In the genomic region with DNA sequence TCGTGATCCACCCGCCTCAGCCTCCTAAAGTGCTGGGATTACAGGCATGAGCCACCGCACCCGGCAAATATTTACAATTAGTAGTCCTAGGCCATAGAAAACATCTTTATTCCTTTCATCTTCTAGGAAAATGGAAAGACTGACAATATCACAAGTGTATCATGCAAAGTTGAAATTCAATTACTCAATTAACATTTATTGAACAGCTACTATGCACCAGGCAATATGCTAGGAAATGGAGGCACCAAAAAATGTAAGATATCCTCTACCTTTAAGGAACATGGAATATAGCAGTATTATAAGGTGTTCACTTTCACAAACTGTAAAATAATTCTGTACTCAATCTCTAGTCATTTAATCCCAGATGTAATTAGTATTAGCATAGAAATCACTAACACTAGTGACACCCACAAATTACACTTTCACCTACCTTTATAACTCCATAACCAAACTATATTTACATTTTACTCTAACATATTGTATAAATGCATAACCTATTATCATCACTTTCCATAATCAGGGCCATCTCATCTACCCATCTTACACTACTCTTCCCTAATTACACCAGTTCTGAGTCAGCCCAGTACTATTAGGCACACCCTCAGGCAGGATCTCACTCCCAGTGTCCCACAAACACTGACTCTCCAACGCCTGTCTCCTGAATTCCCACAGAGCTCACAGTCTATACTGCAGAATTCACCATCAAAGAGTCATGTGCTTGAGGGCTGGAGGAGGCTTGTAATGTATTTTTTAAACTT, we compare ENCODE assay signal across 12 cellular contexts. TPM values are rescaled to one million over a fixed set of nuclear protein-coding genes. Genes with fewer than 3 reads are reported as not detected.
DNase-seq lines count a peak whose midpoint lies in the region; ATAC-seq and TF ChIP-seq lines count a peak whose summit lies in the region.
"Had no signal": no experiment of that assay in that cellular context is flagged by ENCODE, and none has a peak within 500 bp of the region (broad histone marks: within the 10 kb centered on the region; RNA-seq: fewer than 3 reads in every experiment).

No MANE protein-coding gene starts in this region.

- H3K9me2 ChIP-seq in HCT116 (ENCODE audit: insufficient read depth) (no peaks in the 10 kb centered on the region), Karpas-422 (replicated peaks; ENCODE audit: insufficient read depth, low read length) (no peaks in the 10 kb centered on the region)

- TF ChIP-seq RAD21 in HCT116 (IDR thresholded peaks at IDR 0.05; ENCODE audit: low read depth), result no peak

- no peak overlapping the region for H3K9ac ChIP-seq in HCT116 (ENCODE audit: low read length)
- H3K9ac ChIP-seq in smooth muscle cell (ENCODE audit: low read depth), result no peak overlapping the region
- H3K9ac ChIP-seq in Karpas-422 (ENCODE audit: low read length), result no peak overlapping the region

- H2AFZ ChIP-seq in HCT116 (ENCODE audit: low read depth, low read length, poor library complexity, severe bottlenecking) (no peak overlapping the region), smooth muscle cell (ENCODE audit: low read depth) (no peak overlapping the region), Karpas-422 (ENCODE audit: low read length) (no peak overlapping the region)

- H3K27ac ChIP-seq in HCT116 (ENCODE audit: low read depth, low read length) (no peak overlapping the region), ascending aorta (peak overlapping the region; percentile 69 to 75), smooth muscle cell (ENCODE audit: low read depth) (peak overlapping the region; percentile 93), Karpas-422 (ENCODE audit: low read length) (no peak overlapping the region)

- H3K4me2 ChIP-seq in HCT116 (ENCODE audit: low read length) (peak overlapping the region; percentile 7; the same call in 1 of the 2 replicates), smooth muscle cell (peak overlapping the region; percentile 76), Karpas-422 (ENCODE audit: low read depth, low read length, poor library complexity, severe bottlenecking) (no peak overlapping the region)

- intact Hi-C loops in HCT116 (cut with micrococcal nuclease) (no loop called here), ascending aorta (cut with DNase I) (no loop called here), left ventricle myocardium superior (cut with micrococcal nuclease) (no loop called here)

- TF ChIP-seq POLR2A in HCT116 (IDR thresholded peaks at IDR 0.05; ENCODE audit: borderline replicate concordance, extremely low read depth, insufficient read depth, insufficient read length), result no peak

- peaks cover 93% of the 10 kb centered on the region for H3K79me2 ChIP-seq in HCT116 (ENCODE audit: insufficient read depth, low read length)
- peaks cover 100% of the 10 kb centered on the region for H3K79me2 ChIP-seq in smooth muscle cell (ENCODE audit: low read depth)
- H3K79me2 ChIP-seq in Karpas-422 (ENCODE audit: low read length), result no peaks in the 10 kb centered on the region

- TF ChIP-seq CTCF in HCT116 (IDR thresholded peaks at IDR 0.05 in 2 of 3, conservative IDR thresholded peaks at IDR 0.05 in 1 of 3; ENCODE audit: borderline replicate concordance in 1 of 3, insufficient read depth in 1 of 3, low read depth in 2 of 3, low read length in 2 of 3) (no peak), ascending aorta (IDR thresholded peaks at IDR 0.05) (no peak), smooth muscle cell (IDR thresholded peaks at IDR 0.05; ENCODE audit: borderline replicate concordance, insufficient read depth, poor library complexity, severe bottlenecking) (no peak)

- ATAC-seq in HCT116 (peak; percentile 60), left ventricle myocardium superior (peak; percentile 33), HG02798 (IDR thresholded peaks at IDR 0.05; ENCODE audit: poor library complexity, unreplicated experiment) (no peak), HG03520 (IDR thresholded peaks at IDR 0.05; ENCODE audit: unreplicated experiment) (no peak)
- ATAC-seq: left lobe of liver had no signal

- DNase-seq in HCT116 (ENCODE audit: low read depth, low spot score) (no peak), ascending aorta (ENCODE audit: low spot score in 2 of 2) (no peak), left ventricle myocardium superior (no peak), smooth muscle cell (lab: John Stamatoyannopoulos, UW; ENCODE audit: unreplicated experiment) (no peak), HAP-1 (ENCODE audit: low spot score in 2 of 2) (no peak), Karpas-422 (no peak)
- DNase-seq: activated CD4-positive, alpha-beta T cell treated with anti-CD3 and anti-CD28 coated beads, Interleukin-2, amount 50 U/mL, for 48 hours; MM.1S; NCI-H510A treated with DMSO at 0.1 percent for 48 hours had no signal

- H3K9me3 ChIP-seq in HCT116 (ENCODE audit: control insufficient read depth in 1 of 2, insufficient read depth in 1 of 2, low read depth in 1 of 2, low read length in 2 of 2), result no peaks in the 10 kb centered on the region
- H3K9me3 ChIP-seq in ascending aorta, result no peaks in the 10 kb centered on the region
- no peaks in the 10 kb centered on the region for H3K9me3 ChIP-seq in smooth muscle cell (replicated peaks; ENCODE audit: low read depth)
- peaks cover 5% of the 10 kb centered on the region; the same call in 1 of the 2 replicates for H3K9me3 ChIP-seq in HAP-1
- H3K9me3 ChIP-seq in Karpas-422 (ENCODE audit: low read length), result no peaks in the 10 kb centered on the region

- H3K4me3 ChIP-seq in HCT116 (replicated peaks in 1 of 2; ENCODE audit: low read depth in 1 of 2, low read length in 2 of 2) (no peak overlapping the region), ascending aorta (no peak overlapping the region), smooth muscle cell (no peak overlapping the region), HAP-1 (no peak overlapping the region), Karpas-422 (ENCODE audit: low read length) (no peak overlapping the region)

- CTCF ChIA-PET in HCT116 (lab: Charles Lee), result no interaction called here

- POLR2A ChIA-PET in HCT116 (lab: Charles Lee), result no interaction called here

- H3K4me1 ChIP-seq in HCT116 (ENCODE audit: control insufficient read depth in 1 of 2, insufficient read depth in 2 of 2, low read length in 2 of 2) (peaks cover 11 to 49% of the 10 kb centered on the region in 2 experiments; a peak in 3 of 4 replicates), ascending aorta (peaks cover 17 to 52% of the 10 kb centered on the region in 2 donors), smooth muscle cell (ENCODE audit: low read depth) (peaks cover 48% of the 10 kb centered on the region), HAP-1 (peaks cover 30% of the 10 kb centered on the region), Karpas-422 (ENCODE audit: low read length) (peaks cover 6% of the 10 kb centered on the region)

- peaks cover 4% of the 10 kb centered on the region; the same call in 1 of the 2 replicates for H4K20me1 ChIP-seq in HCT116 (ENCODE audit: insufficient read depth)
- H4K20me1 ChIP-seq in smooth muscle cell (ENCODE audit: low read depth), result peaks cover 100% of the 10 kb centered on the region
- H4K20me1 ChIP-seq in Karpas-422 (ENCODE audit: insufficient read depth, low read depth, low read length), result peaks cover 14% of the 10 kb centered on the region; the same call in 1 of the 2 replicates

- H3F3A ChIP-seq in smooth muscle cell (ENCODE audit: low read depth), result peaks cover 36% of the 10 kb centered on the region

- RAD21 ChIA-PET in HCT116 (lab: Charles Lee; ENCODE audit: low non-redundant PET in 1 of 2, low total read pairs in 2 of 2, uncharacterized antibody in 2 of 2, unreplicated experiment in 2 of 2), result no interaction called here

- H3K27me3 ChIP-seq in HCT116 (ENCODE audit: insufficient read depth, low read length) (no peaks in the 10 kb centered on the region), ascending aorta (no peaks in the 10 kb centered on the region), smooth muscle cell (ENCODE audit: low read depth) (no peaks in the 10 kb centered on the region), HAP-1 (ENCODE audit: low read depth) (no peaks in the 10 kb centered on the region), Karpas-422 (ENCODE audit: low read length) (no peaks in the 10 kb centered on the region)

- in situ Hi-C loops in HAP-1 (cut with MboI; ENCODE audit: low sequenced_read_pairs), result no loop called here

- 81% methylated on average over 5 of the region's 5 CpGs for WGBS in smooth muscle cell (ENCODE audit: low lambda C conversion rate)

- H3K36me3 ChIP-seq in HCT116 (ENCODE audit: control insufficient read depth in 1 of 2, insufficient read depth in 2 of 2, low read length in 2 of 2) (peaks cover 0 to 13% of the 10 kb centered on the region in 2 experiments; a peak in 1 of 4 replicates), ascending aorta (peaks cover 0 to 11% of the 10 kb centered on the region in 2 donors), smooth muscle cell (ENCODE audit: low read depth) (no peaks in the 10 kb centered on the region), HAP-1 (replicated peaks) (0 out of 2 replicates have a peak, but pooled peaks cover 3% of the 10 kb centered on the region), Karpas-422 (ENCODE audit: insufficient read depth, low read length) (no peaks in the 10 kb centered on the region)

- no TSS peak for BruUV-seq in HCT116 (replicated peaks; lab: Mats Ljungman, UMichigan)

TF ChIP-seq in HCT116, 20 proteins besides CTCF, POLR2A, EP300 and RAD21:
- TF ChIP-seq CEBPB (IDR thresholded peaks at IDR 0.05; ENCODE audit: low read depth) (no peak), JUND (IDR thresholded peaks at IDR 0.05) (no peak)

RNA-seq across cellular contexts. Expression of a gene that starts 10.4 kb away (rescaled TPM):
- total RNA-seq in HCT116 (2021; ENCODE audit: unreplicated experiment) (138 TPM), ascending aorta (106 TPM), left ventricle myocardium superior (68.0 TPM), smooth muscle cell (136 and 145 TPM in 2 replicates)
- 89.8 and 96.1 TPM in 2 replicates for polyA plus RNA-seq in HCT116 (2012)
- 96.7 and 107 TPM in 2 replicates for polyA plus RNA-seq in smooth muscle cell
- 11.1 and 14.9 TPM in 2 replicates for total RNA-seq in Karpas-422 (2014; rRNA removed; shearing (Covaris generic); ENCODE audit: low replicate concordance)

Comparison
In these comparisons a context has a peak if more than half of its experiments do, and no peak if none do; other contexts are left out.
1. ATAC-seq: peak in HCT116 (single experiment) and left ventricle myocardium superior (single experiment); none in HG02798 (single experiment) and HG03520 (single experiment).
2. H3K27ac ChIP-seq: peak in ascending aorta (2 of 2) and smooth muscle cell (single experiment); none in HCT116 (single experiment) and Karpas-422 (single experiment).